In genomic region chr4:8355306-8355705, GRCh38 we compare ENCODE assay signal across 1 cellular context.
TF ChIP-seq lines count a peak whose summit lies in the region.

No MANE protein-coding gene starts in this region.

TF ChIP-seq in HCT116, 20 proteins besides CTCF, POLR2A, EP300 and RAD21:
- TF ChIP-seq ZBTB33 (IDR thresholded peaks at IDR 0.05; ENCODE audit: extremely low read depth, insufficient replicate concordance, low read length) (no peak), EZH2phosphoT487 (IDR thresholded peaks at IDR 0.05; ENCODE audit: borderline replicate concordance) (no peak), CBX3 (IDR thresholded peaks at IDR 0.05; ENCODE audit: low read depth) (no peak), MAX (IDR thresholded peaks at IDR 0.05) (no peak), CEBPB (IDR thresholded peaks at IDR 0.05; ENCODE audit: low read depth) (no peak), JUND (IDR thresholded peaks at IDR 0.05) (no peak), YY1 (IDR thresholded peaks at IDR 0.05; ENCODE audit: extremely low read depth, insufficient replicate concordance, low read depth, low read length) (no peak), TCF7L2 (IDR thresholded peaks at IDR 0.05; ENCODE audit: borderline replicate concordance, extremely low read depth, insufficient read depth, insufficient read length) (no peak), ZNF274 (IDR thresholded peaks at IDR 0.05; ENCODE audit: low read depth, low read length) (no peak), POLR2AphosphoS5 (IDR thresholded peaks at IDR 0.05; ENCODE audit: low read depth, low read length) (no peak), SIN3A (IDR thresholded peaks at IDR 0.05; ENCODE audit: low read depth) (no peak), REST (IDR thresholded peaks at IDR 0.05; ENCODE audit: low read depth) (no peak), ELF1 (IDR thresholded peaks at IDR 0.05; ENCODE audit: borderline replicate concordance, low read depth) (no peak), EZH2 (IDR thresholded peaks at IDR 0.05) (no peak), FOSL1 (IDR thresholded peaks at IDR 0.05; ENCODE audit: low read depth) (no peak), SP1 (IDR thresholded peaks at IDR 0.05; ENCODE audit: low read depth) (no peak), ATF3 (IDR thresholded peaks at IDR 0.05) (no peak)
